ENCODE assay signal across 8 cellular contexts in the genomic region with DNA sequence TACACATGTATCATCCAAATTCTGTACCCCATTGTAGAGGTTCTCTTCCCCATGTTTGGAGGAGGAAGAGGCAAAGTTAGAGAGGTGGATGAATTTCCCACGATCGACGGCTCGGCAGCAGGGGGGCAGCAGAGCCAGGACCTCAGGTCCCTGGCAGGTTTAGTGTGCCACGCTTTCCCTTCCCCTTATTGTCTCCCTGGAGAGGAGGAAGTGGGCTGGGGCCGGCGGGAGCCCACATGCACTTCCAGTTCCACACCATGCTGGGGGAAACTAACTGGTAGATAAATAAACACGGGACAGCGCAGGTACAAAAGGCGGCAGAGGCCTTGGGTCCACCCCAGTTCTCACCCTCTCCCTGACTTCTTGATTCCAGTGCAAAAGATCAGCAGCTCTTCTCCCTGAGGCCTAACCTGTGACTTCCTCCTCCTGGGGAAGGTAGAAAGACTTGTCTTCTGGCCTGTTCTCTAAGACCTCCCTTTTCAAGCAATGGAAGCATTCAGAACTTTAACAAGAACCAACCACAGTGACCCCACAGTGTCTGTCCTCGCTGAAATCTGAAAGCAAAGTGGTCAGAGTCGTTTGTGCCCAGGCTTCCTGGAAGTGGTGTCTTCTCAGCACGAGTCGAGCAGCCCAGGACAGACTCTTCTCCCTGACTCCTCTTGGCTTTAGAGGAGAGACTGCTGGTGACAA. TPM values are rescaled to one million over a fixed set of nuclear protein-coding genes. Genes with fewer than 3 reads are reported as not detected.
A peak's percentile ranks its signal among the peaks of the same experiment; 100 is the strongest.
DNase-seq lines count a peak whose midpoint lies in the region; ATAC-seq and TF ChIP-seq lines count a peak whose summit lies in the region.

No MANE protein-coding gene starts in this region.

- no peaks in the 10 kb centered on the region for H3K27me3 Mint-ChIP-seq in CD8-positive, alpha-beta memory T cell
- H3K27me3 Mint-ChIP-seq in neural crest cell (ENCODE audit: low read depth) = no peaks in the 10 kb centered on the region
- H3K27me3 Mint-ChIP-seq in Caco-2 (ENCODE audit: insufficient read depth, unreplicated experiment) = peaks cover 2% of the 10 kb centered on the region

- H3K27ac Mint-ChIP-seq in CD8-positive, alpha-beta memory T cell = peak overlapping the region in 6 of 8 donors; percentile 26 to 88 (median 64)
- H3K27ac Mint-ChIP-seq in neural crest cell (ENCODE audit: unreplicated experiment) (peak overlapping the region; percentile 76), Caco-2 (ENCODE audit: unreplicated experiment) (no peak overlapping the region)

- H3K4me1 Mint-ChIP-seq in CD8-positive, alpha-beta memory T cell = peaks cover 49 to 52% (median 52%) of the 10 kb centered on the region in 3 donors
- H3K4me1 Mint-ChIP-seq in neural crest cell (peaks cover 6% of the 10 kb centered on the region), Caco-2 (ENCODE audit: low read depth, unreplicated experiment) (no peaks in the 10 kb centered on the region)

- CTCF ChIA-PET in CD8-positive, alpha-beta memory T cell (lab: Charles Lee) = interaction anchor here (1.3 to 1.4 kb wide), 2 partner anchors 37 to 51 kb away, joined by 3 read pairs; no protein-coding TSS in a partner anchor
- CTCF ChIA-PET in Caco-2 (lab: Charles Lee) = no interaction called here

- H3K4me3 ChIP-seq in CD8-positive, alpha-beta memory T cell (ENCODE audit: low read length) = no peak overlapping the region
- no peak overlapping the region for H3K4me3 ChIP-seq in Caco-2 (ENCODE audit: low read depth, low read length)

- H3K27me3 ChIP-seq in CD8-positive, alpha-beta memory T cell (ENCODE audit: insufficient read depth, low read length, poor library complexity, severe bottlenecking) = no peaks in the 10 kb centered on the region
- H3K27me3 ChIP-seq in Caco-2 (replicated peaks; ENCODE audit: control insufficient read depth, insufficient read depth, low read length) = no peaks in the 10 kb centered on the region

- H3K36me3 ChIP-seq in CD8-positive, alpha-beta memory T cell (ENCODE audit: insufficient read depth, low read length) = no peaks in the 10 kb centered on the region
- no peaks in the 10 kb centered on the region for H3K36me3 ChIP-seq in Caco-2 (ENCODE audit: control insufficient read depth, insufficient read depth, low read length)

- TF ChIP-seq CTCF in neural crest cell (conservative IDR thresholded peaks at IDR 0.05) (no peak), Caco-2 (IDR thresholded peaks at IDR 0.05; ENCODE audit: insufficient read depth in 1 of 2, low read depth in 1 of 2, low read length in 1 of 2, severe bottlenecking in 1 of 2, unreplicated experiment in 1 of 2) (no peak)

- POLR2A ChIA-PET in CD8-positive, alpha-beta memory T cell (lab: Charles Lee) = interaction anchor here (1.0 kb wide), 1 partner anchor 9 kb away, joined by 3 read pairs; no protein-coding TSS in a partner anchor
- POLR2A ChIA-PET in Caco-2 (lab: Charles Lee) = no interaction called here

- no peaks in the 10 kb centered on the region for H3K9me3 Mint-ChIP-seq in CD8-positive, alpha-beta memory T cell
- H3K9me3 Mint-ChIP-seq in neural crest cell (no peaks in the 10 kb centered on the region), Caco-2 (ENCODE audit: unreplicated experiment) (no peaks in the 10 kb centered on the region)

- peaks cover 38% of the 10 kb centered on the region for H3K4me1 ChIP-seq in CD8-positive, alpha-beta memory T cell (ENCODE audit: insufficient read depth, low read length)
- H3K4me1 ChIP-seq in Caco-2 = peaks cover 6% of the 10 kb centered on the region; the same call in 1 of the 2 replicates

- H3K9me3 ChIP-seq in CD8-positive, alpha-beta memory T cell (ENCODE audit: low read length) = no peaks in the 10 kb centered on the region
- H3K9me3 ChIP-seq in Caco-2 = no peaks in the 10 kb centered on the region

- no peak for ATAC-seq in HG03045 (IDR thresholded peaks at IDR 0.05; ENCODE audit: unreplicated experiment)

- no peaks in the 10 kb centered on the region for H3K36me3 Mint-ChIP-seq in CD8-positive, alpha-beta memory T cell
- H3K36me3 Mint-ChIP-seq in neural crest cell (ENCODE audit: low read depth) (no peaks in the 10 kb centered on the region), Caco-2 (ENCODE audit: insufficient read depth, unreplicated experiment) (no peaks in the 10 kb centered on the region)

- peak overlapping the region in 6 of 7 donors; percentile 3 to 78 (median 44) for H3K4me3 Mint-ChIP-seq in CD8-positive, alpha-beta memory T cell
- H3K4me3 Mint-ChIP-seq in neural crest cell = no peak overlapping the region
- H3K4me3 Mint-ChIP-seq in Caco-2 (ENCODE audit: unreplicated experiment) = no peak overlapping the region

- H3K27ac ChIP-seq in CD8-positive, alpha-beta memory T cell (ENCODE audit: low read depth, low read length) = no peak overlapping the region

- intact Hi-C loops in Caco-2 (cut with micrococcal nuclease; ENCODE audit: unreplicated experiment) = no loop called here

- no peak for DNase-seq in CD8-positive, alpha-beta memory T cell
- DNase-seq in NOMO-1 treated with dmso at 0.1 percent for 144 hours (lab: John Stamatoyannopoulos, UW; ENCODE audit: unreplicated experiment) (peak; percentile 80), dermis microvascular lymphatic vessel endothelial cell (ENCODE audit: low read depth in 2 of 2) (peak; percentile 71 to 84), neural crest cell (ENCODE audit: low read depth, low spot score) (no peak), Caco-2 (no peak)
- no peak for DNase-seq in effector CD8-positive, alpha-beta T cell (lab: John Stamatoyannopoulos, UW)
- no peak for DNase-seq in stimulated activated CD4-positive, alpha-beta T cell treated with anti-CD3 and anti-CD28 coated beads, Interleukin-2, amount 100 ng/mL, for 24 hours

- BruUV-seq in Caco-2 (replicated peaks; lab: Mats Ljungman, UMichigan) = no TSS peak

RNA-seq across cellular contexts. Expression of a gene that starts 30.5 kb away (rescaled TPM):
- total RNA-seq in CD8-positive, alpha-beta memory T cell = 100 to 1,000 TPM; 659 to 662 TPM
- 274 TPM for polyA plus RNA-seq in CD8-positive, alpha-beta memory T cell
- total RNA-seq in dermis microvascular lymphatic vessel endothelial cell (218 and 298 TPM in 2 replicates), neural crest cell (not detected in 2 replicates), Caco-2 (2022) (not detected in 2 replicates)

Comparison
In these comparisons a context has a peak if more than half of its experiments do, and no peak if none do; other contexts are left out.
1. DNase-seq: peak in NOMO-1 treated with dmso at 0.1 percent for 144 hours (single experiment) and dermis microvascular lymphatic vessel endothelial cell (2 of 2); none in CD8-positive, alpha-beta memory T cell (0 of 5), neural crest cell (single experiment), effector CD8-positive, alpha-beta T cell (single experiment), stimulated activated CD4-positive, alpha-beta T cell treated with anti-CD3 and anti-CD28 coated beads, Interleukin-2, amount 100 ng/mL, for 24 hours (0 of 2) and Caco-2 (0 of 2).
2. H3K4me3 Mint-ChIP-seq: peak in CD8-positive, alpha-beta memory T cell (6 of 7); none in neural crest cell (single experiment) and Caco-2 (single experiment).
3. RNA of a gene that starts 30.5 kb away (total RNA-seq): 659 to 662 TPM in CD8-positive, alpha-beta memory T cell and 218 to 298 TPM in dermis microvascular lymphatic vessel endothelial cell; not detected in Caco-2 and not detected in neural crest cell; every median in the first group is over 100 times any median in the second.